19 cellular contexts compared by ENCODE assay signal in the genomic region with DNA sequence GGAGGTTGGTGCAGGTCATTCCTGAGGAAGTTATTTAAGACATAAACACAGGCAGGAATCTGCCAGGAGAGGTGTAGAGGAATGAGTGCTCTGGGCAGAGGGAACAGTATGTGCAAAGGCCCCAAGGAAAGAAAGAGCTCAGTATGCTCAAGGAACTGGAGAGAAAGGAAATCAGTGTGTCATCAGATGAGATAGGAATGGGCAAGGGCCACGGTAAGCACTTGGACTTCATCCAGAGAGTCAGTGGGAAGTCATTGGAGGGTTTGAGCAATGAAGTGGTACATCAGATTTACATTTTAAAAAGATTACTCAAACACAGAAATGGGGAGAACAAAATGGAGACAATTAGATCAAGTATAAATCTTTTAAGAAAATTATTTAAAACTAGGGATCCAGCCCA.
"Had no signal": no experiment of that assay in that cellular context is flagged by ENCODE, and none has a peak within 500 bp of the region (broad histone marks: within the 10 kb centered on the region; RNA-seq: fewer than 3 reads in every experiment).

No MANE protein-coding gene starts in this region.

- H3K27ac ChIP-seq: brain microvascular endothelial cell, hepatocyte, left ventricle myocardium inferior, parathyroid adenoma, stomach, testis had no signal

- ATAC-seq: activated CD8-positive, alpha-beta T cell treated with anti-CD3 and anti-CD28 coated beads for 36 hours; effector memory CD8-positive, alpha-beta T cell; naive thymus-derived CD8-positive, alpha-beta T cell; T-helper 17 cell; WTC11 had no signal

- H3K9me3 ChIP-seq: left ventricle myocardium inferior, stomach, testis had no signal

- H3K4me3 ChIP-seq: hepatocyte, left ventricle myocardium inferior, stomach, testis had no signal

- H3K4me1 ChIP-seq: parathyroid adenoma, testis had no signal

- DNase-seq: activated CD4-positive, alpha-beta T cell treated with anti-CD3 and anti-CD28 coated beads for 48 hours; activated CD8-positive, alpha-beta T cell treated with anti-CD3 and anti-CD28 coated beads for 36 hours; activated gamma-delta T cell; activated T-cell treated with anti-CD3 and anti-CD28 coated beads, Interleukin-2, amount 50 U/mL, for 48 hours; amygdala; brain microvascular endothelial cell; dermis blood vessel endothelial cell; effector memory CD8-positive, alpha-beta T cell; kidney; left ventricle myocardium inferior; naive thymus-derived CD8-positive, alpha-beta T cell; stimulated activated CD4-positive, alpha-beta T cell treated with anti-CD3 and anti-CD28 coated beads, Interleukin-12 subunit alpha, Interleukin-12 subunit beta, amount 100 ng/mL, for 4 hours; stimulated activated CD4-positive, alpha-beta T cell treated with anti-CD3 and anti-CD28 coated beads, Interleukin-2, amount 100 ng/mL, for 24 hours; stomach; T-helper 17 cell; testis had no signal

- H3K36me3 ChIP-seq: brain microvascular endothelial cell had no signal

- H3K27me3 ChIP-seq: brain microvascular endothelial cell, hepatocyte, stomach, testis had no signal
